Comparison of ENCODE assay signal across 23 cellular contexts in genomic region chr11:111591187-111591960, GRCh38. TPM values are rescaled to one million over a fixed set of nuclear protein-coding genes. Genes with fewer than 3 reads are reported as not detected.
A peak's percentile ranks its signal among the peaks of the same experiment; 100 is the strongest.
DNase-seq lines count a peak whose midpoint lies in the region; ATAC-seq and TF ChIP-seq lines count a peak whose summit lies in the region.
"Had no signal": no experiment of that assay in that cellular context is flagged by ENCODE, and none has a peak within 500 bp of the region (broad histone marks: within the 10 kb centered on the region; RNA-seq: fewer than 3 reads in every experiment).

No MANE protein-coding gene starts in this region.

- no peaks in the 10 kb centered on the region for H3K36me3 ChIP-seq in mammary epithelial cell (ENCODE audit: insufficient read depth, low read length)
- no peaks in the 10 kb centered on the region for H3K36me3 ChIP-seq in Karpas-422 (ENCODE audit: insufficient read depth, low read length)
- no peaks in the 10 kb centered on the region for H3K36me3 ChIP-seq in fibroblast of lung (ENCODE audit: control insufficient read depth, insufficient read depth, low read length)
- H3K36me3 ChIP-seq: BLaER1, MG63 had no signal

- H4K20me1 ChIP-seq in mammary epithelial cell (ENCODE audit: insufficient read depth, low read length): no peaks in the 10 kb centered on the region
- H4K20me1 ChIP-seq in Karpas-422 (ENCODE audit: insufficient read depth, low read depth, low read length): no peaks in the 10 kb centered on the region
- H4K20me1 ChIP-seq in fibroblast of lung (ENCODE audit: control insufficient read depth, extremely low read depth, insufficient read depth, low read length): no peaks in the 10 kb centered on the region
- H4K20me1 ChIP-seq: BLaER1 had no signal

- H2AFZ ChIP-seq in mammary epithelial cell (ENCODE audit: low read depth, low read length) (peak overlapping the region; percentile 24), Karpas-422 (ENCODE audit: low read length) (peak overlapping the region; percentile 22), fibroblast of lung (ENCODE audit: low read length) (peak overlapping the region; percentile 11)

- 76% methylated on average over 4 of the region's 4 CpGs for WGBS in mammary epithelial cell (ENCODE audit: low coverage, missing lambda C conversion rate)

- no peaks in the 10 kb centered on the region for H3K36me3 Mint-ChIP-seq in MCF 10A (ENCODE audit: insufficient read depth, unreplicated experiment)
- H3K36me3 Mint-ChIP-seq: CD4-positive, CD25-positive, alpha-beta regulatory T cell had no signal

- DNase-seq in mammary epithelial cell: no peak
- no peak for DNase-seq in MCF 10A (ENCODE audit: unreplicated experiment)
- peak; percentile 75 for DNase-seq in Karpas-422
- no peak for DNase-seq in fibroblast of lung (ENCODE audit: low read depth in 2 of 2)
- no peak for DNase-seq in DMS53 (lab: John Stamatoyannopoulos, UW)
- DNase-seq in NCI-H774 (lab: John Stamatoyannopoulos, UW): no peak
- DNase-seq: CD4-positive, CD25-positive, alpha-beta regulatory T cell; DMS153; GOT3; HCEC 1CT; Kasumi-1; MG63; NCI-H1105 treated with DMSO at 0.1 percent for 48 hours; NCI-H146; NCI-H1930; NCI-H2107; NCI-H446 treated with DMSO at 0.1 percent for 48 hours; NCI-H526; SHP77 had no signal

- H3K27ac ChIP-seq in mammary epithelial cell (ENCODE audit: insufficient read depth, low read depth, low read length) (no peak overlapping the region), Karpas-422 (ENCODE audit: low read length) (no peak overlapping the region), fibroblast of lung (ENCODE audit: insufficient read depth, low read length) (no peak overlapping the region)
- H3K27ac ChIP-seq: BLaER1, RWPE1 had no signal

- H3K9me2 ChIP-seq in Karpas-422 (replicated peaks; ENCODE audit: insufficient read depth, low read length): no peaks in the 10 kb centered on the region

- H3K4me3 Mint-ChIP-seq in MCF 10A (ENCODE audit: unreplicated experiment): no peak overlapping the region
- H3K4me3 Mint-ChIP-seq: CD4-positive, CD25-positive, alpha-beta regulatory T cell had no signal

- BruUV-seq in mammary epithelial cell (replicated peaks; lab: Mats Ljungman, UMichigan): no TSS peak
- BruUV-seq in MCF 10A (replicated peaks; lab: Mats Ljungman, UMichigan): no TSS peak

- CTCF ChIA-PET in mammary epithelial cell (lab: Charles Lee; ENCODE audit: low non-redundant PET) (no interaction called here), MCF 10A (lab: Yijun Ruan, JAX) (interaction anchor here (1.0 to 2.2 kb wide), 3 partner anchors 10 to 251 kb away, joined by 6 to 9 read pairs (median 7); no protein-coding TSS in a partner anchor)

- no peaks in the 10 kb centered on the region for H3K79me2 ChIP-seq in mammary epithelial cell (ENCODE audit: insufficient read depth, low read length)
- no peaks in the 10 kb centered on the region for H3K79me2 ChIP-seq in Karpas-422 (ENCODE audit: low read length)
- H3K79me2 ChIP-seq in fibroblast of lung (ENCODE audit: control insufficient read depth, insufficient read depth, low read length): no peaks in the 10 kb centered on the region

- no peak for ATAC-seq in HG02571 (IDR thresholded peaks at IDR 0.05; ENCODE audit: unreplicated experiment)
- ATAC-seq: Panc1 had no signal

- TF ChIP-seq CTCF in mammary epithelial cell (conservative IDR thresholded peaks at IDR 0.05 in 1 of 2, IDR thresholded peaks at IDR 0.05 in 1 of 2; ENCODE audit: extremely low read depth in 1 of 2, insufficient read depth in 1 of 2, low read depth in 1 of 2, low read length in 2 of 2) (no peak), MCF 10A (IDR thresholded peaks at IDR 0.05; ENCODE audit: unreplicated experiment) (no peak), fibroblast of lung (conservative IDR thresholded peaks at IDR 0.05 in 1 of 2, IDR thresholded peaks at IDR 0.05 in 1 of 2; ENCODE audit: low read depth in 1 of 2, low read length in 2 of 2) (no peak)

- intact Hi-C loops in mammary epithelial cell (cut with micrococcal nuclease): no loop called here
- intact Hi-C loops in MCF 10A (cut with micrococcal nuclease): no loop called here

- no peaks in the 10 kb centered on the region for H3K9me3 Mint-ChIP-seq in MCF 10A (ENCODE audit: unreplicated experiment)
- H3K9me3 Mint-ChIP-seq: CD4-positive, CD25-positive, alpha-beta regulatory T cell had no signal

- H3K4me1 Mint-ChIP-seq in MCF 10A (ENCODE audit: insufficient read depth, unreplicated experiment): no peaks in the 10 kb centered on the region
- H3K4me1 Mint-ChIP-seq: CD4-positive, CD25-positive, alpha-beta regulatory T cell had no signal

- no peak overlapping the region for H3K4me3 ChIP-seq in mammary epithelial cell (replicated peaks in 1 of 3; ENCODE audit: insufficient read depth in 1 of 3, low read depth in 2 of 3, low read length in 3 of 3)
- no peak overlapping the region for H3K4me3 ChIP-seq in Karpas-422 (ENCODE audit: low read length)
- no peak overlapping the region for H3K4me3 ChIP-seq in fibroblast of lung (replicated peaks in 1 of 4; ENCODE audit: control extremely low read depth in 1 of 4, insufficient read depth in 1 of 4, low read depth in 3 of 4, low read length in 4 of 4)
- H3K4me3 ChIP-seq: BLaER1, MG63 had no signal

- H3K27me3 ChIP-seq in mammary epithelial cell (ENCODE audit: insufficient read depth, low read length): no peaks in the 10 kb centered on the region
- no peaks in the 10 kb centered on the region; the same call in 1 of the 2 replicates for H3K27me3 ChIP-seq in Karpas-422 (ENCODE audit: low read length)
- no peaks in the 10 kb centered on the region for H3K27me3 ChIP-seq in fibroblast of lung (ENCODE audit: control insufficient read depth, insufficient read depth, low read length)
- H3K27me3 ChIP-seq: BLaER1, MG63 had no signal

- POLR2A ChIA-PET in MCF 10A (lab: Yijun Ruan, JAX): interaction anchor here (0.5 to 1.3 kb wide), 3 partner anchors 77 to 248 kb away, joined by 3 read pairs; partner anchors contain the start of gene PPP2R1B

- dilution Hi-C loops in mammary epithelial cell (cut with HindIII; ENCODE audit: low sequenced_read_pairs): no loop called here

- H3K4me1 ChIP-seq in mammary epithelial cell (ENCODE audit: insufficient read depth, low read length): peaks cover 4% of the 10 kb centered on the region
- H3K4me1 ChIP-seq in Karpas-422 (ENCODE audit: low read length): peaks cover 24% of the 10 kb centered on the region
- H3K4me1 ChIP-seq in fibroblast of lung (ENCODE audit: control insufficient read depth, extremely low read depth, insufficient read depth, low read length): no peaks in the 10 kb centered on the region
- H3K4me1 ChIP-seq: BLaER1 had no signal

- H3K27me3 Mint-ChIP-seq in MCF 10A (ENCODE audit: insufficient read depth, unreplicated experiment): no peaks in the 10 kb centered on the region

- H3K9ac ChIP-seq in mammary epithelial cell (ENCODE audit: insufficient read depth, low read length) (no peak overlapping the region), Karpas-422 (ENCODE audit: low read length) (peak overlapping the region; percentile 2; the same call in 1 of the 2 replicates), fibroblast of lung (ENCODE audit: insufficient read depth, low read length) (no peak overlapping the region)
- H3K9ac ChIP-seq: BLaER1 had no signal

- no peak overlapping the region for H3K4me2 ChIP-seq in mammary epithelial cell (ENCODE audit: insufficient read depth, low read depth, low read length)
- H3K4me2 ChIP-seq in Karpas-422 (ENCODE audit: low read depth, low read length, poor library complexity, severe bottlenecking): peak overlapping the region; percentile 3
- H3K4me2 ChIP-seq in fibroblast of lung (ENCODE audit: extremely low read depth, insufficient read depth, low read length): no peak overlapping the region
- H3K4me2 ChIP-seq: BLaER1 had no signal

- in situ Hi-C loops in mammary epithelial cell (cut with MboI; ENCODE audit: low sequenced_read_pairs in 2 of 2): loop anchor here in 1 of 2 donors (10.0 kb wide), 1 partner anchor 253 kb away; no protein-coding TSS in a partner anchor

- no peaks in the 10 kb centered on the region for H3K9me3 ChIP-seq in mammary epithelial cell (replicated peaks; ENCODE audit: insufficient read depth, low read length)
- no peaks in the 10 kb centered on the region for H3K9me3 ChIP-seq in Karpas-422 (ENCODE audit: low read length)
- no peaks in the 10 kb centered on the region for H3K9me3 ChIP-seq in fibroblast of lung (ENCODE audit: control insufficient read depth, insufficient read depth, low read depth, low read length)
- H3K9me3 ChIP-seq: BLaER1 had no signal

- no peak overlapping the region for H3K27ac Mint-ChIP-seq in MCF 10A (ENCODE audit: low read depth, unreplicated experiment)
- H3K27ac Mint-ChIP-seq: CD4-positive, CD25-positive, alpha-beta regulatory T cell had no signal

RNA-seq across cellular contexts. Expression of gene SIK2, which starts 10.9 kb away (rescaled TPM):
- total RNA-seq in mammary epithelial cell: 10 to 100 TPM; 15.9 to 17.0 TPM
- polyA plus RNA-seq in mammary epithelial cell: 13.7 TPM
- polyA minus RNA-seq in mammary epithelial cell: 24.2 TPM
- 13.7 and 18.6 TPM in 2 replicates for total RNA-seq in MCF 10A (2022)
- 56.3 and 64.8 TPM in 2 replicates for total RNA-seq in Karpas-422 (2014; rRNA removed; shearing (Covaris generic); ENCODE audit: low replicate concordance)
- 11.0 and 16.3 TPM in 2 replicates for total RNA-seq in fibroblast of lung
- 19.3 and 20.1 TPM in 2 replicates for polyA plus RNA-seq in fibroblast of lung
- polyA plus RNA-seq in fibroblast of lung (2012): 10.0 and 14.1 TPM in 2 replicates
- polyA minus RNA-seq in fibroblast of lung (ENCODE audit: low replicate concordance): 57.2 and 78.5 TPM in 2 replicates

RNA-seq across cellular contexts. Expression of gene LAYN, which starts 50.9 kb away (rescaled TPM):
- total RNA-seq in mammary epithelial cell: 10 to 100 TPM in 1 of 2 donors, under 1 TPM in 1; 0.56 to 16.5 TPM
- polyA plus RNA-seq in mammary epithelial cell: 6.0 TPM
- 15.6 TPM for polyA minus RNA-seq in mammary epithelial cell
- total RNA-seq in MCF 10A (2022): not detected in 2 replicates
- not detected in 2 replicates for total RNA-seq in Karpas-422 (2014; rRNA removed; shearing (Covaris generic); ENCODE audit: low replicate concordance)
- total RNA-seq in fibroblast of lung: 55.7 and 117 TPM in 2 replicates
- 94.0 and 140 TPM in 2 replicates for polyA plus RNA-seq in fibroblast of lung
- 57.5 and 73.8 TPM in 2 replicates for polyA plus RNA-seq in fibroblast of lung (2012)
- 47.5 and 86.9 TPM in 2 replicates for polyA minus RNA-seq in fibroblast of lung (ENCODE audit: low replicate concordance)
